1 cellular context compared by ENCODE assay signal in the genomic region with DNA sequence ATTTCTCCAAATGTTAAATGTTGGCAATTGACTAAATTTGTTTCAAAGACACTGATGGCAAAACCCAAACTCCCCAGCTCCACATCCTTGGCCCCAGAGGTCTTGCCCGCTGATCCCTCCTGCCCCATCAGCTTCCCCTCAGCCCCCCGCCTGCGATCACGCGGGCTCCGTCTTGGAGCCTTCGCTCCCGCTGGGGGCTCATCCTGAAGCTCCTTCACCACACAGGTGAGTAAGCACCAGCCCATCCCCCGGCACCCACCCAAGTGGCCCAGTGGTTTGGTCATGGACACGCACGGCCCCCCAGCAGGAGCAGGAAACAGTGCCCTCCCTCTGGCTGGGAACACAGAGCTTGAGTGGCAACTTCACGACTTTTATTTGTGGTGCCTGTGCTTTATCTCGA.
A peak's percentile ranks its signal among the peaks of the same experiment; 100 is the strongest.
TF ChIP-seq lines count a peak whose summit lies in the region.

No MANE protein-coding gene starts in this region.

TF ChIP-seq in K562, 482 proteins besides CTCF, POLR2A, EP300 and RAD21:
- TF ChIP-seq ZNF76 (CRISPR knock-in tag; IDR thresholded peaks at IDR 0.05; ENCODE audit: borderline replicate concordance) (no peak), POLR2G (IDR thresholded peaks at IDR 0.05; ENCODE audit: low read depth, low read length) (0 out of 2 replicates have a peak, but pooled peaks have one; percentile 29), SMAD4 (CRISPR knock-in tag; conservative IDR thresholded peaks at IDR 0.05) (no peak), NCOR1 (IDR thresholded peaks at IDR 0.05) (no peak), ELF1 (tag; IDR thresholded peaks at IDR 0.05) (no peak), KLF1 (tag; IDR thresholded peaks at IDR 0.05) (no peak), NFE2L1 (tag; IDR thresholded peaks at IDR 0.05; ENCODE audit: borderline replicate concordance, low read depth) (no peak)
